In the genomic region with DNA sequence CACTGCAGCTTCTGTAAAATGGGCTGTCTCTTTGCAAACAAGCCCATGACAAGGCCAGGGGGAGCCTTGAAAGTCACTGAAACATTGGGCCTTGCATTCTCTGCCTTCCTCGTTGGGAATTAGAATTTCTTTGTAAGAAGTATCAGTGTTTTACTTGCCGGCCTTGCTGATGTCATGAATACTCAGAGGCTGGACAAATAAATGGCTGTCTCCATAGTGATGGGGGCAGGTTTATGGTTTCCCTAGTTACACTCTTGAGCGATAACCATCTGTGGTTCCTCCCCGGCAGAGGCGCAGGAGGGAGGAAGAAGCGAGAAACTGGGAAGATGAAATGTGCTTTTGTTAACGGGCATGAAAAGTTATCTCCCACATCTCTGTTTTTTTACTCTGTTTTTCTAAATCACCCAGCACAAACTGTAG, we compare ENCODE assay signal across 9 cellular contexts.
DNase-seq lines count a peak whose midpoint lies in the region; ATAC-seq and TF ChIP-seq lines count a peak whose summit lies in the region.
"Had no signal": no experiment of that assay in that cellular context is flagged by ENCODE, and none has a peak within 500 bp of the region (broad histone marks: within the 10 kb centered on the region; RNA-seq: fewer than 3 reads in every experiment).

No MANE protein-coding gene starts in this region.

- no peaks in the 10 kb centered on the region for H3K9me3 ChIP-seq in RWPE2 (ENCODE audit: severe bottlenecking)
- no peaks in the 10 kb centered on the region for H3K9me3 ChIP-seq in esophagus muscularis mucosa
- H3K9me3 ChIP-seq: adrenal gland had no signal

- H3K4me3 ChIP-seq in RWPE2 (ENCODE audit: severe bottlenecking) (no peak overlapping the region), esophagus muscularis mucosa (no peak overlapping the region)
- H3K4me3 ChIP-seq: adrenal gland had no signal

- intact Hi-C loops in esophagus muscularis mucosa (cut with DNase I): no loop called here

- no peak for TF ChIP-seq CTCF in RWPE2 (IDR thresholded peaks at IDR 0.05; ENCODE audit: poor library complexity, severe bottlenecking)
- TF ChIP-seq CTCF in esophagus muscularis mucosa (IDR thresholded peaks at IDR 0.05): no peak

- ATAC-seq in RWPE2 (ENCODE audit: low read depth) (peak; percentile 57; the same call in 1 of the 3 replicates), HG03025 (IDR thresholded peaks at IDR 0.05; ENCODE audit: low FRiP score, unreplicated experiment) (no peak)

- H3K27me3 ChIP-seq in RWPE2 (ENCODE audit: insufficient read depth, poor library complexity, severe bottlenecking) (no peaks in the 10 kb centered on the region), esophagus muscularis mucosa (no peaks in the 10 kb centered on the region)
- H3K27me3 ChIP-seq: adrenal gland had no signal

- no peak for TF ChIP-seq POLR2A in esophagus muscularis mucosa (IDR thresholded peaks at IDR 0.05; ENCODE audit: low read depth)

- no peak for TF ChIP-seq EP300 in esophagus muscularis mucosa (IDR thresholded peaks at IDR 0.05)

- H3K4me1 ChIP-seq in RWPE2 (ENCODE audit: insufficient read depth, poor library complexity, severe bottlenecking) (no peaks in the 10 kb centered on the region), esophagus muscularis mucosa (peaks cover 0 to 11% (median 2%) of the 10 kb centered on the region in 4 donors)
- H3K4me1 ChIP-seq: adrenal gland had no signal

- peak; percentile 75 for DNase-seq in DMS 273 treated with DMSO at 0.1 percent for 48 hours (lab: John Stamatoyannopoulos, UW)
- peak; percentile 85 for DNase-seq in H4 (ENCODE audit: low spot score)
- no peak for DNase-seq in RWPE2 (ENCODE audit: low spot score)
- DNase-seq in inferior parietal cortex (ENCODE audit: extremely low spot score): peak; percentile 23
- DNase-seq in RPMI8226: no peak
- no peak for DNase-seq in esophagus muscularis mucosa (ENCODE audit: extremely low spot score)
- DNase-seq in activated T-cell treated with anti-CD3 and anti-CD28 coated beads for 4 hours: no peak

- H3K36me3 ChIP-seq in RWPE2 (ENCODE audit: low read depth): no peaks in the 10 kb centered on the region
- H3K36me3 ChIP-seq in esophagus muscularis mucosa: no peaks in the 10 kb centered on the region
- H3K36me3 ChIP-seq: adrenal gland had no signal

- H3K27ac ChIP-seq in RWPE2 (ENCODE audit: poor library complexity, severe bottlenecking): no peak overlapping the region
- no peak overlapping the region for H3K27ac ChIP-seq in esophagus muscularis mucosa (replicated peaks in 1 of 4)

- WGBS in esophagus muscularis mucosa: 44% methylated on average over 7 of the region's 7 CpGs

Comparison
In these comparisons a context has a peak if more than half of its experiments do, and no peak if none do; other contexts are left out.
1. DNase-seq: peak in DMS 273 treated with DMSO at 0.1 percent for 48 hours (single experiment), H4 (single experiment) and inferior parietal cortex (single experiment); none in RWPE2 (single experiment), RPMI8226 (single experiment), esophagus muscularis mucosa (single experiment) and activated T-cell treated with anti-CD3 and anti-CD28 coated beads for 4 hours (single experiment).